ENCODE assay signal across 10 cellular contexts in the genomic region with DNA sequence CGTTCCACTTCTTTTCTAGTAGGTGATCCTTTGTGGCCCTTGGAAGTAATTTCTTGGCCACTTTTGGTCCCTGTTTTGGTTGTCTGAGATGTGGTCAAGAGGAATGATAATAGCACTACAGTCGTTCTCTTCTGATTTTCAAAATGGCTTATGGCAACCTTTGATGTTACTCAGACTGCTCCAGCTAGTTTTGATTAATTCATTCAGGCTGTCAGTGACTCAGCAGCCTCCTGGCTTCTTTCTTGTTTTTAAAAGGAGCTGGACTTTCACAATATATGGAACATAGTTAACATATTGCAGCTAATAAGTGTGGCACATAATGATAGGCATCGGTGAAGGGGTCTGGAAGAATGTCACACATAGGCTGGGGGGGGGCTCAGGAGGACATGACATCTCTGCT. TPM values are rescaled to one million over a fixed set of nuclear protein-coding genes. Genes with fewer than 3 reads are reported as not detected.
DNase-seq lines count a peak whose midpoint lies in the region; ATAC-seq, FAIRE-seq and TF ChIP-seq lines count a peak whose summit lies in the region.
"Had no signal": no experiment of that assay in that cellular context is flagged by ENCODE, and none has a peak within 500 bp of the region (broad histone marks: within the 10 kb centered on the region; RNA-seq: fewer than 3 reads in every experiment).

No MANE protein-coding gene starts in this region.

- H3K4me3 Mint-ChIP-seq in activated naive CD4-positive, alpha-beta T cell treated with anti-CD3 and anti-CD28 coated beads, Interleukin-2, amount 50 U/mL, for 24 hours: peak overlapping the region; percentile 11
- no peak overlapping the region for H3K4me3 Mint-ChIP-seq in activated naive CD4-positive, alpha-beta T cell treated with anti-CD3 and anti-CD28 coated beads for 36 hours

- peaks cover 47 to 77% of the 10 kb centered on the region in 2 donors for H3K4me1 ChIP-seq in thyroid gland

- intact Hi-C loops in activated naive CD4-positive, alpha-beta T cell treated with anti-CD3 and anti-CD28 coated beads for 36 hours (cut with micrococcal nuclease): loop anchor here (10.0 kb wide), 1 partner anchor 628 kb away; no protein-coding TSS in a partner anchor
- intact Hi-C loops in thyroid gland (cut with DNase I): no loop called here

- DNase-seq in activated naive CD4-positive, alpha-beta T cell treated with anti-CD3 and anti-CD28 coated beads for 36 hours: no peak
- DNase-seq in amniotic epithelial cell (ENCODE audit: low read depth): peak; percentile 91
- peak; percentile 34 to 36 for DNase-seq in thyroid gland
- no peak for DNase-seq in NCI-H82 treated with DMSO at 0.1 percent for 48 hours (lab: John Stamatoyannopoulos, UW; ENCODE audit: unreplicated experiment)
- DNase-seq in GM19239 (ENCODE audit: insufficient read length, low spot score): no peak
- DNase-seq: activated T-cell treated with anti-CD3 and anti-CD28 coated beads for 4 hours, NCI-H1417 had no signal

- H3K36me3 Mint-ChIP-seq in activated naive CD4-positive, alpha-beta T cell treated with anti-CD3 and anti-CD28 coated beads, Interleukin-2, amount 50 U/mL, for 24 hours: peaks cover 1% of the 10 kb centered on the region
- H3K36me3 Mint-ChIP-seq in activated naive CD4-positive, alpha-beta T cell treated with anti-CD3 and anti-CD28 coated beads for 36 hours (ENCODE audit: low read depth): no peaks in the 10 kb centered on the region

- FAIRE-seq in islet of Langerhans (lab: Jason Lieb, UNC) (peak; percentile 21), GM19239 (lab: Jason Lieb, UNC) (no peak)

- no peaks in the 10 kb centered on the region for H3K9me3 ChIP-seq in thyroid gland

- CTCF ChIA-PET in activated naive CD4-positive, alpha-beta T cell treated with anti-CD3 and anti-CD28 coated beads for 36 hours (lab: Charles Lee): interaction anchor here (0.6 kb wide), 1 partner anchor 90 kb away, joined by 3 read pairs; no protein-coding TSS in a partner anchor

- peak overlapping the region; percentile 48 to 87 (median 56) for H3K27ac ChIP-seq in thyroid gland

- 28 to 37% methylated on average over 3 of the region's 3 CpGs for WGBS in thyroid gland, 2 donors

- no peaks in the 10 kb centered on the region for H3K36me3 ChIP-seq in thyroid gland

- no peak for TF ChIP-seq CTCF in thyroid gland (IDR thresholded peaks at IDR 0.05)

- no peak for TF ChIP-seq POLR2A in thyroid gland (IDR thresholded peaks at IDR 0.05)

- H3K27me3 Mint-ChIP-seq in activated naive CD4-positive, alpha-beta T cell treated with anti-CD3 and anti-CD28 coated beads, Interleukin-2, amount 50 U/mL, for 24 hours: no peaks in the 10 kb centered on the region
- no peaks in the 10 kb centered on the region for H3K27me3 Mint-ChIP-seq in activated naive CD4-positive, alpha-beta T cell treated with anti-CD3 and anti-CD28 coated beads for 36 hours (ENCODE audit: low read depth)

- no peak overlapping the region for H3K4me3 ChIP-seq in thyroid gland (replicated peaks in 1 of 3)

- no peaks in the 10 kb centered on the region for H3K9me3 Mint-ChIP-seq in activated naive CD4-positive, alpha-beta T cell treated with anti-CD3 and anti-CD28 coated beads, Interleukin-2, amount 50 U/mL, for 24 hours
- H3K9me3 Mint-ChIP-seq in activated naive CD4-positive, alpha-beta T cell treated with anti-CD3 and anti-CD28 coated beads for 36 hours: no peaks in the 10 kb centered on the region

- peak overlapping the region; percentile 74 for H3K27ac Mint-ChIP-seq in activated naive CD4-positive, alpha-beta T cell treated with anti-CD3 and anti-CD28 coated beads, Interleukin-2, amount 50 U/mL, for 24 hours
- H3K27ac Mint-ChIP-seq in activated naive CD4-positive, alpha-beta T cell treated with anti-CD3 and anti-CD28 coated beads for 36 hours: no peak overlapping the region

- H3K27me3 ChIP-seq in thyroid gland: no peaks in the 10 kb centered on the region

- no peak for ATAC-seq in HG03159 (IDR thresholded peaks at IDR 0.05; ENCODE audit: unreplicated experiment)

- peaks cover 70% of the 10 kb centered on the region for H3K4me1 Mint-ChIP-seq in activated naive CD4-positive, alpha-beta T cell treated with anti-CD3 and anti-CD28 coated beads, Interleukin-2, amount 50 U/mL, for 24 hours
- H3K4me1 Mint-ChIP-seq in activated naive CD4-positive, alpha-beta T cell treated with anti-CD3 and anti-CD28 coated beads for 36 hours (ENCODE audit: low read depth): peaks cover 66% of the 10 kb centered on the region

RNA-seq across cellular contexts. Expression of a gene that starts 47.3 kb away (rescaled TPM):
- total RNA-seq in activated naive CD4-positive, alpha-beta T cell treated with anti-CD3 and anti-CD28 coated beads for 36 hours: 10 to 100 TPM; 20.5 to 21.4 TPM
- 10 to 100 TPM; 27.1 to 48.8 (median 37.6) TPM for total RNA-seq in thyroid gland

Comparison
In these comparisons a context has a peak if more than half of its experiments do, and no peak if none do; other contexts are left out.
1. DNase-seq: peak in amniotic epithelial cell (single experiment) and thyroid gland (2 of 2); none in activated naive CD4-positive, alpha-beta T cell treated with anti-CD3 and anti-CD28 coated beads for 36 hours (single experiment), NCI-H82 treated with DMSO at 0.1 percent for 48 hours (single experiment) and GM19239 (single experiment).